In genomic region chr20:18909254-18909653, GRCh38 we compare ENCODE assay signal across 20 cellular contexts.
"Had no signal": no experiment of that assay in that cellular context is flagged by ENCODE, and none has a peak within 500 bp of the region (broad histone marks: within the 10 kb centered on the region; RNA-seq: fewer than 3 reads in every experiment).

No MANE protein-coding gene starts in this region.

- H3K9me3 ChIP-seq: esophagus muscularis mucosa, gastroesophageal sphincter, heart left ventricle, left lung, lower lobe of right lung, mucosa of descending colon had no signal

- H3K36me3 Mint-ChIP-seq: mesothelial cell of epicardium; naive B cell; naive thymus-derived CD8-positive, alpha-beta T cell had no signal

- H2AFZ ChIP-seq: hepatocyte had no signal

- H3K9me3 Mint-ChIP-seq: mesothelial cell of epicardium; naive thymus-derived CD8-positive, alpha-beta T cell had no signal

- ATAC-seq: foreskin keratinocyte; gastroesophageal sphincter; heart left ventricle; left cardiac atrium; left lung; left ventricle myocardium superior; lower lobe of right lung; mucosa of descending colon; naive thymus-derived CD8-positive, alpha-beta T cell had no signal

- H3K27ac ChIP-seq: coronary artery, dorsolateral prefrontal cortex, esophagus muscularis mucosa, foreskin keratinocyte, gastroesophageal sphincter, heart left ventricle, hepatocyte, left lung, lower lobe of right lung had no signal

- H3K4me1 ChIP-seq: esophagus muscularis mucosa, foreskin keratinocyte, gastroesophageal sphincter, heart left ventricle, left lung, lower lobe of right lung had no signal

- H3K4me2 ChIP-seq: hepatocyte had no signal

- DNase-seq: dermis blood vessel endothelial cell; dorsolateral prefrontal cortex; effector CD4-positive, alpha-beta T cell; effector memory CD4-positive, alpha-beta T cell; foreskin keratinocyte; heart left ventricle; hypothalamus; left cardiac atrium; left lung; left ventricle myocardium superior; lower lobe of right lung; mesenchymal stem cell; mucosa of descending colon; naive B cell; naive thymus-derived CD8-positive, alpha-beta T cell had no signal

- H3K4me1 Mint-ChIP-seq: naive B cell; naive thymus-derived CD8-positive, alpha-beta T cell had no signal

- H3K27ac Mint-ChIP-seq: mesothelial cell of epicardium; naive B cell; naive thymus-derived CD8-positive, alpha-beta T cell had no signal

- H3K4me3 ChIP-seq: coronary artery, dorsolateral prefrontal cortex, esophagus muscularis mucosa, gastroesophageal sphincter, heart left ventricle, hepatocyte, left lung, lower lobe of right lung, mucosa of descending colon had no signal

- H3K36me3 ChIP-seq: esophagus muscularis mucosa, gastroesophageal sphincter, heart left ventricle, left lung, lower lobe of right lung had no signal

- H3K27me3 ChIP-seq: esophagus muscularis mucosa, gastroesophageal sphincter, heart left ventricle, hepatocyte had no signal

- H3K79me2 ChIP-seq: hepatocyte had no signal

- H3K4me3 Mint-ChIP-seq: mesothelial cell of epicardium; naive B cell; naive thymus-derived CD8-positive, alpha-beta T cell had no signal
